In the genomic region with DNA sequence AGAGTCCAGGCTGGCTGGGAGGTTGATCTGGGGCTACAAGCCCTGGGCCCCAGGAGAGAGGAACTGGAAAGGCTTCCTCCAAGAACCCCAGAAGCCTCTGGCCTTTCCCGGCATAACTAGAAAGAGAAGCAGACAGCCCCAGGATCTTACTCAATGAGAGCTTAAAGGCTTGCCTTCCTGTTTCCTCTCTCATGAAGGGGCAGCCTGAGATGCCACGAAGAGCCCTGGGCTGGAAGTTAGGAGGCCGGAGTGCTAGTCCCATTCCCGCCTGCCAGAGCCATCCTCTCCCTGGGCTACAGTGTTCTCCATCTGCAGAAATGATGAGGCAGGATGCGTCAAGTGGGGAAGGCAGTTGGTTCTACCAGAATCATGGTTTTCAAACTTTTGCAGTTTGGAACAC, we compare ENCODE assay signal across 2 cellular contexts.
TF ChIP-seq lines count a peak whose summit lies in the region.

No MANE protein-coding gene starts in this region.

TF ChIP-seq in WTC11, 78 proteins besides CTCF, POLR2A, EP300 and RAD21:
- TF ChIP-seq TEAD4 (CRISPR knock-in tag; IDR thresholded peaks at IDR 0.05): no peak
- no peak for TF ChIP-seq GTF2I (CRISPR knock-in tag; conservative IDR thresholded peaks at IDR 0.05)
- TF ChIP-seq TP53 (CRISPR knock-in tag; IDR thresholded peaks at IDR 0.05): no peak
- TF ChIP-seq MXD4 (CRISPR knock-in tag; IDR thresholded peaks at IDR 0.05; ENCODE audit: borderline replicate concordance): no peak
TF ChIP-seq in WTC11: peak in this region for 0.

TF ChIP-seq in endothelial cell of umbilical vein, 7 proteins besides CTCF, POLR2A, EP300 and RAD21:
- TF ChIP-seq POLR2AphosphoS5 (IDR thresholded peaks at IDR 0.05; ENCODE audit: insufficient read depth, low read depth, low read length) (no peak), EZH2 (IDR thresholded peaks at IDR 0.05; ENCODE audit: borderline replicate concordance, low read depth, low read length, severe bottlenecking) (no peak), MYC (IDR thresholded peaks at IDR 0.05; ENCODE audit: low read depth, low read length) (no peak), JUN (IDR thresholded peaks at IDR 0.05; ENCODE audit: borderline replicate concordance, insufficient read depth, insufficient read length, low read depth) (no peak), GATA2 (IDR thresholded peaks at IDR 0.05; ENCODE audit: insufficient read depth, insufficient read length, low read depth, low read length) (no peak), FOS (IDR thresholded peaks at IDR 0.05; ENCODE audit: borderline replicate concordance, insufficient read depth, low read length) (no peak)
- TF ChIP-seq, protein P1, sequence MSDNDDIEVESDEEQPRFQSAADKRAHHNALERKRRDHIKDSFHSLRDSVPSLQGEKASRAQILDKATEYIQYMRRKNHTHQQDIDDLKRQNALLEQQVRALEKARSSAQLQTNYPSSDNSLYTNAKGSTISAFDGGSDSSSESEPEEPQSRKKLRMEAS (IDR thresholded peaks at IDR 0.05; ENCODE audit: insufficient read depth, insufficient read length): no peak
